In the genomic region with DNA sequence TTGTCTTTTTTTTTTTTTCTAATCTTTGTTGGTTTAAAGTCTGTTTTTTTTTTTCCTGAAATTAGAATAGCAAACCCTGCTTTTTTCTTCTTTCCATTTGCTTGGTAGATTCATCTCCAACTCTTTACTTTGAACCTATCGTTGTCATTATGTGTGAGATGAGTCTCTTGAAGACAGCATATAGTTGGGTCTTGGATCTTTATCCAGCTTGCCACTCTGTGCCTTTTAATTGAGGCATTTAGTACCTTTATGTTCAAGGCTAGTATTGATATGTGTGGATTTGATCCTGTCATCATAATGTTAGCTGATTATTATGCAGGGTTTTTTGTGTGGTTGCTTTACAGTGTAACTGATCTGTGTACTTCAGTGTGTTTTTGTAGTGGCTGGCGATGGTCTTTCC, we compare ENCODE assay signal across 23 cellular contexts.
"Had no signal": no experiment of that assay in that cellular context is flagged by ENCODE, and none has a peak within 500 bp of the region (broad histone marks: within the 10 kb centered on the region; RNA-seq: fewer than 3 reads in every experiment).

No MANE protein-coding gene starts in this region.

- DNase-seq: stimulated activated CD4-positive, alpha-beta T cell treated with anti-CD3 and anti-CD28 coated beads, Interleukin-2, amount 100 ng/mL, for 48 hours; stimulated activated CD4-positive, alpha-beta T cell treated with anti-CD3 and anti-CD28 coated beads, Interleukin-4, amount 100 ng/mL, for 1 hour; stimulated activated CD4-positive, alpha-beta T cell treated with anti-CD3 and anti-CD28 coated beads, Interleukin-4, amount 100 ng/mL, for 24 hours; stimulated activated CD4-positive, alpha-beta T cell treated with anti-CD3 and anti-CD28 coated beads, Interleukin-4, amount 100 ng/mL, for 4 hours; stimulated activated CD8-positive, alpha-beta memory T cell treated with anti-CD3 and anti-CD28 coated beads, Interleukin-4, amount 100 ng/mL, for 48 hours; stimulated activated naive B cell treated with anti-CD40 and anti-IgM and Interleukin-4, amounts not matched to agents 10 μg/mL and 1 μg/mL and 100 μg/mL, for 72 hours; stimulated activated naive CD4-positive, alpha-beta T cell; stimulated activated naive CD4-positive, alpha-beta T cell treated with Interleukin-2 at 50 U/mL for 16 hours; stimulated activated naive CD8-positive, alpha-beta T cell treated with anti-CD3 and anti-CD28 coated beads, Interleukin-15, amount 100 ng/mL, for 72 hours; stimulated activated naive CD8-positive, alpha-beta T cell treated with anti-CD3 and anti-CD28 coated beads, Interleukin-15, Interleukin-2, amounts not matched to agents 100 U/mL and 50 U/mL, for 24 hours; stomach; substantia nigra; testis; thyroid gland; tibial artery; transverse colon; upper lobe of left lung; upper lobe of right lung; uterus had no signal

- H3K27me3 ChIP-seq: stomach, suprapubic skin, testis, thyroid gland, tibial artery, tibial nerve, transverse colon, upper lobe of left lung, upper lobe of right lung, uterus, vagina had no signal

- H3K4me1 ChIP-seq: stomach, suprapubic skin, testis, thyroid gland, tibial nerve, transverse colon, upper lobe of left lung, upper lobe of right lung, vagina had no signal

- H3K27ac ChIP-seq: stomach, suprapubic skin, testis, thoracic aorta, thyroid gland, tibial artery, tibial nerve, transverse colon, upper lobe of left lung, upper lobe of right lung, uterus, vagina had no signal

- H3K4me3 ChIP-seq: stomach, suprapubic skin, testis, thoracic aorta, thyroid gland, tibial artery, tibial nerve, transverse colon, upper lobe of left lung, upper lobe of right lung, uterus, vagina had no signal

- H3K36me3 ChIP-seq: stomach, suprapubic skin, thoracic aorta, thyroid gland, tibial artery, tibial nerve, transverse colon, upper lobe of left lung, upper lobe of right lung, uterus, vagina had no signal

- H3K9me3 ChIP-seq: testis, thyroid gland, upper lobe of right lung, uterus, vagina had no signal
